ENCODE assay signal across 26 cellular contexts in genomic region chr6:45872827-45873226, GRCh38.
"Had no signal": no experiment of that assay in that cellular context is flagged by ENCODE, and none has a peak within 500 bp of the region (broad histone marks: within the 10 kb centered on the region; RNA-seq: fewer than 3 reads in every experiment).

No MANE protein-coding gene starts in this region.

- DNase-seq: effector memory CD8-positive, alpha-beta T cell; erythroblast; foreskin fibroblast; gastrocnemius medialis; heart right ventricle; hippocampal formation; left colon; midbrain; naive thymus-derived CD8-positive, alpha-beta T cell; nephron progenitor cell; occipital lobe; pancreas; retina; sigmoid colon; stimulated activated CD4-positive, alpha-beta T cell treated with anti-CD3 and anti-CD28 coated beads, Interleukin-2, amount 100 ng/mL, for 24 hours; stimulated activated CD4-positive, alpha-beta T cell treated with anti-CD3 and anti-CD28 coated beads, Interleukin-4, amount 100 ng/mL, for 24 hours; stimulated activated naive CD4-positive, alpha-beta T cell treated with Interleukin-2 at 50 U/mL for 16 hours; substantia nigra had no signal

- H3K9me3 Mint-ChIP-seq: effector memory CD8-positive, alpha-beta T cell; memory B cell; naive thymus-derived CD8-positive, alpha-beta T cell; nephron progenitor cell; stimulated activated effector memory CD8-positive, alpha-beta T cell treated with anti-CD3 and anti-CD28 coated beads, Interleukin-12 subunit alpha, Interleukin-12 subunit beta, amount 100 ng/mL, for 72 hours had no signal

- H3K9me3 ChIP-seq: gastrocnemius medialis, heart right ventricle, pancreas, sigmoid colon, thoracic aorta, tibial nerve, upper lobe of left lung had no signal

- H3K4me1 Mint-ChIP-seq: memory B cell; naive thymus-derived CD8-positive, alpha-beta T cell; stimulated activated effector memory CD8-positive, alpha-beta T cell treated with anti-CD3 and anti-CD28 coated beads, Interleukin-12 subunit alpha, Interleukin-12 subunit beta, amount 100 ng/mL, for 72 hours had no signal

- H3K27ac ChIP-seq: cardiac muscle cell, coronary artery, gastrocnemius medialis, heart right ventricle, pancreas, sigmoid colon, thoracic aorta, tibial nerve, upper lobe of left lung had no signal

- H3K27me3 ChIP-seq: cardiac muscle cell, gastrocnemius medialis, pancreas, sigmoid colon, tibial nerve, upper lobe of left lung had no signal

- H3K4me1 ChIP-seq: gastrocnemius medialis, heart right ventricle, pancreas, sigmoid colon, tibial nerve, upper lobe of left lung had no signal

- H3K36me3 ChIP-seq: cardiac muscle cell, gastrocnemius medialis, heart right ventricle, pancreas, sigmoid colon, thoracic aorta, tibial nerve, upper lobe of left lung had no signal

- H3K4me3 ChIP-seq: cardiac muscle cell, coronary artery, gastrocnemius medialis, heart right ventricle, lung, pancreas, sigmoid colon, thoracic aorta, tibial nerve, upper lobe of left lung had no signal

- H3K27ac Mint-ChIP-seq: effector memory CD8-positive, alpha-beta T cell; memory B cell; naive thymus-derived CD8-positive, alpha-beta T cell; nephron progenitor cell; stimulated activated effector memory CD8-positive, alpha-beta T cell treated with anti-CD3 and anti-CD28 coated beads, Interleukin-12 subunit alpha, Interleukin-12 subunit beta, amount 100 ng/mL, for 72 hours had no signal

- H3K36me3 Mint-ChIP-seq: memory B cell; naive thymus-derived CD8-positive, alpha-beta T cell; stimulated activated effector memory CD8-positive, alpha-beta T cell treated with anti-CD3 and anti-CD28 coated beads, Interleukin-12 subunit alpha, Interleukin-12 subunit beta, amount 100 ng/mL, for 72 hours had no signal

- ATAC-seq: effector memory CD8-positive, alpha-beta T cell; gastrocnemius medialis; left colon; naive thymus-derived CD8-positive, alpha-beta T cell; pancreas; stimulated activated effector memory CD8-positive, alpha-beta T cell treated with anti-CD3 and anti-CD28 coated beads, Interleukin-12 subunit alpha, Interleukin-12 subunit beta, amount 100 ng/mL, for 72 hours had no signal

- H3K4me3 Mint-ChIP-seq: effector memory CD8-positive, alpha-beta T cell; memory B cell; naive thymus-derived CD8-positive, alpha-beta T cell; nephron progenitor cell; stimulated activated effector memory CD8-positive, alpha-beta T cell treated with anti-CD3 and anti-CD28 coated beads, Interleukin-12 subunit alpha, Interleukin-12 subunit beta, amount 100 ng/mL, for 72 hours had no signal
